Comparison of ENCODE assay signal across 8 cellular contexts in the genomic region with DNA sequence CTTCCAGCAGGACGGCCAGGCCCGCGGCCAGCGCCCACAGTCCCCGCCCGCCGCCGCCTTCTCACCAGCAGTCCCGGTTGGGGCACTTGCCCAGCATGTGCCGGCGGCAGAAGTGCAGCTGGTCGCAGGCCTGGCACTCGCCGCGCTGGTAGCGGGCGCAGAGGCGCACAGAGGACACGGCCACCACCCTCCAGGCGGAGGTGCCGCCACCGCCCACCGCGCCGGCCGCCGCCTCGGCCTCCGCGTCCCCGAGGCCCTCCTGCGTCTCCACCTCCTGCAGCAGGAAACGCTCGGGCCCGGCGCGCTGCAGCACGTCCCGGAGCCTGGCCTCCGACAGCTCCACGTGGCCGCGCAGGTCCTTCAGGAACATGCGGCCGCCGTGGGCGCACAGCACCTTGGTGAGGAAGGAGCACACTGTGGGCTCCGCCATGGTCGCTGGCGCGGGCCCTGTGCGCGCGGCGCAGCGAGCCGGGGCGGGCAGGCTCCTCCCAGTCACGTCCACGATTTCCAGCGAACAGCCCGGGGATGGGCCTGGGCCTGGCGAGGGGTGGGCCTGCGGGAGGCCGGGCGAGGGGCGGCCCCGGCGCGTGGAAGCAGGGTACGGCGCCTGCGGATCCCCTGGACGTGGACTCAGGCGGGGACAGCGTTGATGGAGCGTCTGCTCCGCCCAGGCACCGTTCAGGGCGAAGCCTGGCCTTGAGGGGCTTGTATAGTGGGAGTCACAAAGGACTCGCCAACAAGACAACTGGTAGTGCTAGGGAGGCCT. TPM values are rescaled to one million over a fixed set of nuclear protein-coding genes. Genes with fewer than 3 reads are reported as not detected.
DNase-seq lines count a peak whose midpoint lies in the region; ATAC-seq, FAIRE-seq and TF ChIP-seq lines count a peak whose summit lies in the region.

Gene ZC3HAV1L, minus strand, starts transcription at position 455 of the 766 bp plus-strand sequence. Its CDS starts 25 bp downstream, at position 430.

- H3K36me3 ChIP-seq in H1 (ENCODE audit: control insufficient read depth in 2 of 4, insufficient read depth in 4 of 4, low read length in 3 of 4): peaks cover 0 to 6% (median 2%) of the 10 kb centered on the region in 4 experiments; a peak in 2 of 8 replicates
- peaks cover 11 to 26% of the 10 kb centered on the region in 2 experiments for H3K36me3 ChIP-seq in mesenchymal stem cell (ENCODE audit: control insufficient read depth in 1 of 2, insufficient read depth in 2 of 2, low read depth in 1 of 2, low read length in 2 of 2)

- H3K23me2 ChIP-seq in H1 (ENCODE audit: low read depth, low read length): peaks cover 10% of the 10 kb centered on the region; the same call in 1 of the 2 replicates

- peak; percentile 28 to 35; a peak in 2 of 3 replicates for TF ChIP-seq POLR2A in H1 (IDR thresholded peaks at IDR 0.05; ENCODE audit: control extremely low read depth in 1 of 2, low read depth in 2 of 2, low read length in 2 of 2)

- TF ChIP-seq RAD21 in H1 (IDR thresholded peaks at IDR 0.05 in 1 of 2, conservative IDR thresholded peaks at IDR 0.05 in 1 of 2; ENCODE audit: low read depth in 2 of 2, low read length in 2 of 2): no peak

- 4% methylated on average over 45 of the region's 81 CpGs; no CpG with 5 or more reads in 1 of the 2 experiments for WGBS in H1 (ENCODE audit: extremely low coverage in 1 of 2, insufficient coverage in 1 of 2, insufficient read length in 1 of 2, insufficient replicate concordance in 2 of 2, low coverage in 1 of 2, low lambda C conversion rate in 2 of 2, missing lambda C conversion rate in 1 of 2), 2 experiments
- 2% methylated on average over 78 of the region's 81 CpGs for WGBS in mesenchymal stem cell

- no peak within 1 kb of the TSS for H2BK20ac ChIP-seq in H1 (ENCODE audit: low read length)

- H3K4me3 Mint-ChIP-seq in stimulated activated effector memory CD8-positive, alpha-beta T cell treated with anti-CD3 and anti-CD28 coated beads, Interleukin-12 subunit alpha, Interleukin-12 subunit beta, amount 100 ng/mL, for 72 hours: peak within 1 kb of the TSS; percentile 75

- H3K18ac ChIP-seq in H1 (ENCODE audit: extremely low read depth, low read length) (peak within 1 kb of the TSS; percentile 100), mesenchymal stem cell (ENCODE audit: low read depth in 1 of 2, low read length in 2 of 2) (peak within 1 kb of the TSS; percentile 99 to 100)

- no peaks in the 10 kb centered on the region for H3K9me3 Mint-ChIP-seq in stimulated activated effector memory CD8-positive, alpha-beta T cell treated with anti-CD3 and anti-CD28 coated beads, Interleukin-12 subunit alpha, Interleukin-12 subunit beta, amount 100 ng/mL, for 72 hours

- H2AK5ac ChIP-seq in H1 (ENCODE audit: low read depth, low read length) (no peak within 1 kb of the TSS), mesenchymal stem cell (ENCODE audit: low read length, severe bottlenecking) (peak within 1 kb of the TSS; percentile 16)

- ATAC-seq in GM18867 (IDR thresholded peaks at IDR 0.05; ENCODE audit: unreplicated experiment): peak; percentile 79
- ATAC-seq in HG03064 (IDR thresholded peaks at IDR 0.05; ENCODE audit: low read depth, unreplicated experiment): peak; percentile 86
- ATAC-seq in stimulated activated effector memory CD8-positive, alpha-beta T cell treated with anti-CD3 and anti-CD28 coated beads, Interleukin-12 subunit alpha, Interleukin-12 subunit beta, amount 100 ng/mL, for 72 hours: peak; percentile 93

- peaks cover 37% of the 10 kb centered on the region for H3K36me3 Mint-ChIP-seq in stimulated activated effector memory CD8-positive, alpha-beta T cell treated with anti-CD3 and anti-CD28 coated beads, Interleukin-12 subunit alpha, Interleukin-12 subunit beta, amount 100 ng/mL, for 72 hours

- POLR2A ChIA-PET in H1 (lab: Charles Lee; ENCODE audit: partially characterized antibody): interaction anchor here (0.9 to 2.4 kb wide), 7 partner anchors 9 to 24 kb away, joined by 3 to 12 read pairs (median 3); no protein-coding TSS in a partner anchor

- peak; percentile 71 for DNase-seq in AG10803 (ENCODE audit: low read depth)
- peak; percentile 32 for DNase-seq in NCI-H2196 treated with DMSO at 0.1 percent for 48 hours (lab: John Stamatoyannopoulos, UW; ENCODE audit: unreplicated experiment)
- peak; percentile 76 to 82 for DNase-seq in activated CD4-positive, alpha-beta T cell treated with anti-CD3 and anti-CD28 coated beads, Interleukin-2, amount 50 U/mL, for 48 hours
- DNase-seq in H1 (ENCODE audit: low read depth in 1 of 2, low spot score in 2 of 2): peak in 1 of 2 experiments; percentile 80
- peak; percentile 77 for DNase-seq in mesenchymal stem cell
- peak; percentile 54 to 78 for DNase-seq in stimulated activated effector memory CD8-positive, alpha-beta T cell treated with anti-CD3 and anti-CD28 coated beads, Interleukin-12 subunit alpha, Interleukin-12 subunit beta, amount 100 ng/mL, for 72 hours (ENCODE audit: low spot score in 2 of 2)

- TF ChIP-seq CTCF in AG10803 (conservative IDR thresholded peaks at IDR 0.05; ENCODE audit: low read length) (no peak), H1 (IDR thresholded peaks at IDR 0.05; ENCODE audit: control extremely low read depth in 1 of 3, insufficient read depth in 1 of 3, low read depth in 1 of 3, low read length in 3 of 3) (no peak)

- H3K4me2 ChIP-seq in H1 (ENCODE audit: insufficient read depth in 1 of 2, low read depth in 2 of 2, low read length in 2 of 2): peak within 1 kb of the TSS; percentile 76 to 90
- peak within 1 kb of the TSS; percentile 93 for H3K4me2 ChIP-seq in mesenchymal stem cell (ENCODE audit: low read length, poor library complexity, severe bottlenecking)

- FAIRE-seq in H1 (lab: Jason Lieb, UNC): no peak

- H4K8ac ChIP-seq in H1 (ENCODE audit: extremely low read depth, insufficient read depth, low read length) (peak within 1 kb of the TSS; percentile 96), mesenchymal stem cell (ENCODE audit: low read length) (peak within 1 kb of the TSS; percentile 98)

- H3K27ac Mint-ChIP-seq in stimulated activated effector memory CD8-positive, alpha-beta T cell treated with anti-CD3 and anti-CD28 coated beads, Interleukin-12 subunit alpha, Interleukin-12 subunit beta, amount 100 ng/mL, for 72 hours: peak within 1 kb of the TSS; percentile 83

- H2BK5ac ChIP-seq in H1 (ENCODE audit: low read depth, low read length) (peak within 1 kb of the TSS; percentile 87; the same call in 1 of the 2 replicates), mesenchymal stem cell (ENCODE audit: low read depth, low read length, poor library complexity, severe bottlenecking) (no peak within 1 kb of the TSS)

- H3K27ac ChIP-seq in H1 (ENCODE audit: low read depth, low read length) (0 out of 2 replicates have a peak within 1 kb of the TSS, but pooled peaks have one; percentile 30), mesenchymal stem cell (ENCODE audit: low read length, poor library complexity, severe bottlenecking) (no peak within 1 kb of the TSS)

- H3K4ac ChIP-seq in H1 (replicated peaks; ENCODE audit: insufficient read length, low read depth, low read length) (peak within 1 kb of the TSS; percentile 81), mesenchymal stem cell (ENCODE audit: low read depth in 1 of 2, low read length in 2 of 2) (peak within 1 kb of the TSS; percentile 91 to 99)

- H4K20me1 ChIP-seq in H1 (replicated peaks in 1 of 2; ENCODE audit: control insufficient read depth in 1 of 2, insufficient read depth in 2 of 2, low read length in 2 of 2): no peaks in the 10 kb centered on the region

- H4K5ac ChIP-seq in H1 (ENCODE audit: insufficient read length, low read depth, low read length): peak within 1 kb of the TSS; percentile 70

- H3K9me3 ChIP-seq in H1 (ENCODE audit: insufficient read depth in 2 of 2, low read depth in 1 of 2, low read length in 1 of 2): no peaks in the 10 kb centered on the region
- no peaks in the 10 kb centered on the region for H3K9me3 ChIP-seq in mesenchymal stem cell (ENCODE audit: control insufficient read depth, low read length)

- peaks cover 37% of the 10 kb centered on the region for H3K4me1 Mint-ChIP-seq in stimulated activated effector memory CD8-positive, alpha-beta T cell treated with anti-CD3 and anti-CD28 coated beads, Interleukin-12 subunit alpha, Interleukin-12 subunit beta, amount 100 ng/mL, for 72 hours

- H2BK120ac ChIP-seq in H1 (replicated peaks; ENCODE audit: low read depth, low read length) (peak within 1 kb of the TSS; percentile 56), mesenchymal stem cell (ENCODE audit: low read depth, low read length) (peak within 1 kb of the TSS; percentile 64)

- H3K79me2 ChIP-seq in H1 (ENCODE audit: control insufficient read depth in 1 of 2, insufficient read depth in 2 of 2, low read length in 2 of 2): no peaks in the 10 kb centered on the region

- peak within 1 kb of the TSS; percentile 92 for H3K56ac ChIP-seq in H1 (replicated peaks; ENCODE audit: insufficient read length, low read depth, low read length)

- peak within 1 kb of the TSS; percentile 98; the same call in 1 of the 2 replicates for H2BK15ac ChIP-seq in H1 (ENCODE audit: low read length)
- peak within 1 kb of the TSS; percentile 77 for H2BK15ac ChIP-seq in mesenchymal stem cell (ENCODE audit: low read depth, poor library complexity, severe bottlenecking)

- H3K27me3 ChIP-seq in H1 (replicated peaks in 1 of 4; ENCODE audit: control insufficient read depth in 3 of 4, extremely low read depth in 1 of 4, insufficient read depth in 3 of 4, low read length in 3 of 4) (peaks cover 0 to 2% (median 0%) of the 10 kb centered on the region in 4 experiments; a peak in 2 of 7 replicates), mesenchymal stem cell (ENCODE audit: control insufficient read depth in 1 of 2, insufficient read depth in 1 of 2, low read length in 2 of 2) (no peaks in the 10 kb centered on the region)

- H3K14ac ChIP-seq in H1 (ENCODE audit: insufficient read length) (no peak within 1 kb of the TSS), mesenchymal stem cell (ENCODE audit: low read length in 2 of 2) (peak within 1 kb of the TSS; percentile 9 to 100)

- H3K79me1 ChIP-seq in H1 (ENCODE audit: low read depth, low read length) (peaks cover 3% of the 10 kb centered on the region; the same call in 1 of the 2 replicates), mesenchymal stem cell (replicated peaks; ENCODE audit: low read length, poor library complexity, severe bottlenecking) (peaks cover 5% of the 10 kb centered on the region)

- H4K91ac ChIP-seq in H1 (replicated peaks; ENCODE audit: insufficient read length, low read length) (peak within 1 kb of the TSS; percentile 98), mesenchymal stem cell (ENCODE audit: low read length) (peak within 1 kb of the TSS; percentile 96)

- H3K23ac ChIP-seq in H1 (ENCODE audit: insufficient read length) (no peak within 1 kb of the TSS), mesenchymal stem cell (ENCODE audit: low read length in 2 of 2) (peak within 1 kb of the TSS in 1 of 2 experiments; percentile 100)

- H3K9ac ChIP-seq in H1 (replicated peaks in 1 of 4; ENCODE audit: extremely low read depth in 1 of 4, low read depth in 3 of 4, low read length in 3 of 4) (peak within 1 kb of the TSS; percentile 59 to 85 (median 79)), mesenchymal stem cell (ENCODE audit: low read length) (peak within 1 kb of the TSS; percentile 87)

- H2BK12ac ChIP-seq in H1 (ENCODE audit: low read depth, low read length): peak within 1 kb of the TSS; percentile 50; the same call in 1 of the 2 replicates
- H2BK12ac ChIP-seq in mesenchymal stem cell (ENCODE audit: low read length in 2 of 2): peak within 1 kb of the TSS in 1 of 2 experiments; percentile 97

- H3K4me1 ChIP-seq in H1 (replicated peaks in 1 of 4; ENCODE audit: control insufficient read depth in 3 of 4, insufficient read depth in 4 of 4, low read length in 3 of 4): peaks cover 5 to 9% (median 7%) of the 10 kb centered on the region in 4 experiments; a peak in 5 of 7 replicates
- peaks cover 19% of the 10 kb centered on the region for H3K4me1 ChIP-seq in mesenchymal stem cell (ENCODE audit: control insufficient read depth, insufficient read depth, low read depth, low read length)

- no peak for TF ChIP-seq EP300 in H1 (IDR thresholded peaks at IDR 0.05; ENCODE audit: borderline replicate concordance in 1 of 2, low read depth in 2 of 2, low read length in 2 of 2)

- H3K4me3 ChIP-seq in AG10803 (ENCODE audit: low read length): peak within 1 kb of the TSS; percentile 73
- peak within 1 kb of the TSS; percentile 66 to 77 (median 74) for H3K4me3 ChIP-seq in H1 (ENCODE audit: extremely low read depth in 1 of 4, insufficient read depth in 2 of 4, low read depth in 3 of 4, low read length in 4 of 4)
- peak within 1 kb of the TSS; percentile 83 to 93 for H3K4me3 ChIP-seq in mesenchymal stem cell (ENCODE audit: insufficient read depth in 1 of 2, low read depth in 1 of 2, low read length in 2 of 2)

- CTCF ChIA-PET in H1 (lab: Charles Lee; ENCODE audit: partially characterized antibody): interaction anchor here (0.6 to 2.0 kb wide), 7 partner anchors 8 to 98 kb away, joined by 3 to 8 read pairs (median 4); a partner anchor contains a TSS

- H2AFZ ChIP-seq in H1 (ENCODE audit: low read length) (peak within 1 kb of the TSS; percentile 85), mesenchymal stem cell (ENCODE audit: low read depth, low read length) (peak within 1 kb of the TSS; percentile 84)

RNA-seq across cellular contexts. Expression of gene ZC3HAV1L, which starts in this region (rescaled TPM):
- 7.0 and 7.1 TPM in 2 replicates for total RNA-seq in H1 (2021; fragmentation: NEBNext Ultra II Directional; extraction: Animal tissue kit (Norgen Biotek cat#: 25700))
- 5.2 and 7.1 TPM in 2 replicates for polyA plus RNA-seq in H1 (2011; rRNA removed)
- polyA plus RNA-seq in H1 (2011; cell fraction: cytosol; rRNA removed): 4.9 TPM
- 5.0 TPM for polyA plus RNA-seq in H1 (2011; cell fraction: nucleus; rRNA removed)
- polyA plus RNA-seq in H1 (2012, experiment 1 of 2): 3.2 to 3.9 TPM (median 3.4 TPM) in 4 replicates
- polyA plus RNA-seq in H1 (2012, experiment 2 of 2): 0.79 TPM
- polyA plus RNA-seq in H1 (2013, experiment 1 of 2): 3.5 TPM
- 3.1 TPM for polyA plus RNA-seq in H1 (2013, experiment 2 of 2)
- 4.3 and 6.5 TPM in 2 replicates for polyA minus RNA-seq in H1 (2011; rRNA and poly(A)+ RNA removed)
- polyA minus RNA-seq in H1 (2011; cell fraction: cytosol; rRNA and poly(A)+ RNA removed): 10.3 TPM
- 7.3 TPM for polyA minus RNA-seq in H1 (2011; cell fraction: nucleus; rRNA and poly(A)+ RNA removed)
- 11.3 TPM for polyA plus RNA-seq in mesenchymal stem cell (2013, experiment 1 of 2)
- 11.3 TPM for polyA plus RNA-seq in mesenchymal stem cell (2013, experiment 2 of 2)
